8 cellular contexts compared by ENCODE assay signal in the genomic region with DNA sequence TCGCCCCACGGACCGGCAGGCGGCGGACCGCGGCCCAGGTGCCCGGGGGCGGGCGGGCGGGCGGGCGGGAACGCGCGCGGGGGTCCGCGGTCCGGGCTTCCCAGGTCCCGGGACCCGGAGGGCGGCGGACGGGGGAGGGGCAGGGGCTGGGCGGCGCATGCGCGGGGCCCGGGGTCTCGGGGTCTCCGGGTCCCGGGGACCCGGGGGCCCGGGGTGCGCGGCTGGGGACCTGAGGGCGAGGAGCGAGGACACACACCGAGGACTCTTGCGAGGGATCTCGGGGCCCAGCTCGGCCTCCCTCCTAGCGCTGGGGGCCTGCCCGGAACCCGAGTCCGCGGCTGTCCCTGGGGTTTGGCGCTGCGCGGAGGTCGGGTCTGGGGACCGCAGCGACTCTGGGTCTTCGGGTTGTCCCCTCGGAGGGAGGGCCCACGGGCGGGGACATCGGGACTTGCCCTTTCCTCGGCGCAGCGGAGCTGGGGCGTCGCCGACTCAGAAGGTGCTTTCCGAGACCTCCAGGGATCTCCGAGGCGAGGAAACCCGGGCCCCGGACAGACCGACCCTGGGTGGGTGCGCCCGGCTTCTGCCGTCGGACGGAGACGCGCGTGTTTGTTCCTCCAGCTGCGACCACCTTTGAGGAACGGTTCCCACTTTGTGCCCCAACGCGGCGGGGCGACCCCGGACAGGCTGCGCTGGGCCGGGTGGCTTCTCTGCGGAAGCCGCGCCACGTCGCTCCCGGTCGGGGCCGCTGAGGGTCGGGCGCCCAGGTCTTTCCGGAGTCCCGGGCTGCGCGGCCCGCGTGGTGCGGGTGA. TPM values are rescaled to one million over a fixed set of nuclear protein-coding genes. Genes with fewer than 3 reads are reported as not detected.
DNase-seq lines count a peak whose midpoint lies in the region; ATAC-seq and TF ChIP-seq lines count a peak whose summit lies in the region.

No MANE protein-coding gene starts in this region.

- H3K9me3 Mint-ChIP-seq in activated CD4-positive, alpha-beta T cell treated with anti-CD3 and anti-CD28 coated beads for 36 hours (ENCODE audit: low read depth): no peaks in the 10 kb centered on the region
- H3K9me3 Mint-ChIP-seq in dendritic cell treated with granulocyte-macrophage colony-stimulating factor and Interleukin-4, amounts not matched to agents 40 ng/mL and 50 ng/mL, for 4 days: no peaks in the 10 kb centered on the region
- H3K9me3 Mint-ChIP-seq in memory B cell: no peaks in the 10 kb centered on the region

- H3K36me3 Mint-ChIP-seq in activated CD4-positive, alpha-beta T cell treated with anti-CD3 and anti-CD28 coated beads for 36 hours (ENCODE audit: low read depth): peaks cover 9% of the 10 kb centered on the region
- H3K36me3 Mint-ChIP-seq in dendritic cell treated with granulocyte-macrophage colony-stimulating factor and Interleukin-4, amounts not matched to agents 40 ng/mL and 50 ng/mL, for 4 days (ENCODE audit: low read depth): peaks cover 39% of the 10 kb centered on the region
- H3K36me3 Mint-ChIP-seq in memory B cell: peaks cover 2% of the 10 kb centered on the region

- peaks cover 7% of the 10 kb centered on the region for H3K27me3 Mint-ChIP-seq in activated CD4-positive, alpha-beta T cell treated with anti-CD3 and anti-CD28 coated beads for 36 hours
- H3K27me3 Mint-ChIP-seq in dendritic cell treated with granulocyte-macrophage colony-stimulating factor and Interleukin-4, amounts not matched to agents 40 ng/mL and 50 ng/mL, for 4 days: peaks cover 37% of the 10 kb centered on the region
- no peaks in the 10 kb centered on the region for H3K27me3 Mint-ChIP-seq in memory B cell

- H3K27ac Mint-ChIP-seq in activated CD4-positive, alpha-beta T cell treated with anti-CD3 and anti-CD28 coated beads for 36 hours: no peak overlapping the region
- H3K27ac Mint-ChIP-seq in dendritic cell treated with granulocyte-macrophage colony-stimulating factor and Interleukin-4, amounts not matched to agents 40 ng/mL and 50 ng/mL, for 4 days: peak overlapping the region; percentile 79
- H3K27ac Mint-ChIP-seq in memory B cell: peak overlapping the region; percentile 67

- intact Hi-C loops in activated CD4-positive, alpha-beta T cell treated with anti-CD3 and anti-CD28 coated beads for 36 hours (cut with DNase I, micrococcal nuclease): loop anchor here (1.0 to 5.0 kb wide), 9 partner anchors 61 to 478 kb away; a partner anchor contains a TSS
- intact Hi-C loops in dendritic cell treated with granulocyte-macrophage colony-stimulating factor and Interleukin-4, amounts not matched to agents 40 ng/mL and 50 ng/mL, for 4 days (cut with micrococcal nuclease): loop anchor here (2.0 to 10.0 kb wide), 2 partner anchors 94 to 118 kb away; a partner anchor contains a TSS

- POLR2A ChIA-PET in activated CD4-positive, alpha-beta T cell treated with anti-CD3 and anti-CD28 coated beads for 36 hours (lab: Charles Lee): no interaction called here

- TF ChIP-seq CTCF in AG09309 (IDR thresholded peaks at IDR 0.05; ENCODE audit: control insufficient read depth, insufficient read depth, low read depth, low read length, missing control alignments): no peak

- H3K4me1 Mint-ChIP-seq in activated CD4-positive, alpha-beta T cell treated with anti-CD3 and anti-CD28 coated beads for 36 hours: peaks cover 13% of the 10 kb centered on the region
- H3K4me1 Mint-ChIP-seq in dendritic cell treated with granulocyte-macrophage colony-stimulating factor and Interleukin-4, amounts not matched to agents 40 ng/mL and 50 ng/mL, for 4 days (ENCODE audit: low read depth): peaks cover 22% of the 10 kb centered on the region
- H3K4me1 Mint-ChIP-seq in memory B cell: peaks cover 16% of the 10 kb centered on the region

- H3K4me3 Mint-ChIP-seq in activated CD4-positive, alpha-beta T cell treated with anti-CD3 and anti-CD28 coated beads for 36 hours: peak overlapping the region; percentile 74
- peak overlapping the region; percentile 82 for H3K4me3 Mint-ChIP-seq in dendritic cell treated with granulocyte-macrophage colony-stimulating factor and Interleukin-4, amounts not matched to agents 40 ng/mL and 50 ng/mL, for 4 days
- peak overlapping the region; percentile 80 for H3K4me3 Mint-ChIP-seq in memory B cell

- ATAC-seq in GM19372 (IDR thresholded peaks at IDR 0.05; ENCODE audit: low read depth, unreplicated experiment) (peak; percentile 36), HG03565 (IDR thresholded peaks at IDR 0.05; ENCODE audit: unreplicated experiment) (peak; percentile 20), memory B cell (ENCODE audit: low read depth) (peak; percentile 56)
- ATAC-seq in activated CD4-positive, alpha-beta T cell treated with anti-CD3 and anti-CD28 coated beads for 36 hours: peak; percentile 39

- DNase-seq in AG09309 (ENCODE audit: low read depth) (no peak), memory B cell (ENCODE audit: low spot score in 2 of 2) (peak; percentile 65 to 71), NCI-H1092 treated with DMSO at 0.1 percent for 48 hours (lab: John Stamatoyannopoulos, UW) (no peak)
- peak; percentile 74 for DNase-seq in activated CD4-positive, alpha-beta T cell treated with anti-CD3 and anti-CD28 coated beads for 36 hours
- DNase-seq in stimulated activated CD8-positive, alpha-beta memory T cell treated with anti-CD3 and anti-CD28 coated beads, Interleukin-2, amount 100 ng/mL, for 48 hours (ENCODE audit: low read depth in 2 of 2): peak; percentile 49 to 58

- CTCF ChIA-PET in activated CD4-positive, alpha-beta T cell treated with anti-CD3 and anti-CD28 coated beads for 36 hours (lab: Charles Lee): interaction anchor here (1.4 kb wide), 1 partner anchor 102 kb away, joined by 3 read pairs; no protein-coding TSS in a partner anchor

- peak overlapping the region; percentile 84 for H3K4me3 ChIP-seq in AG09309 (ENCODE audit: control insufficient read depth, low read depth, low read length)

RNA-seq across cellular contexts. Expression of a gene that starts 0.5 kb away (rescaled TPM):
- 1 to 10 TPM; 6.2 to 8.9 TPM for total RNA-seq in activated CD4-positive, alpha-beta T cell treated with anti-CD3 and anti-CD28 coated beads for 36 hours

Comparison
In these comparisons a context has a peak if more than half of its experiments do, and no peak if none do; other contexts are left out.
1. DNase-seq: peak in activated CD4-positive, alpha-beta T cell treated with anti-CD3 and anti-CD28 coated beads for 36 hours (single experiment), memory B cell (2 of 2) and stimulated activated CD8-positive, alpha-beta memory T cell treated with anti-CD3 and anti-CD28 coated beads, Interleukin-2, amount 100 ng/mL, for 48 hours (2 of 2); none in AG09309 (single experiment) and NCI-H1092 treated with DMSO at 0.1 percent for 48 hours (single experiment).
2. Peak in every context shown above with its lines, with median percentiles within 50 percentile points of each other: ATAC-seq and H3K4me3 Mint-ChIP-seq.